Comparison of ENCODE assay signal across 8 cellular contexts in the genomic region with DNA sequence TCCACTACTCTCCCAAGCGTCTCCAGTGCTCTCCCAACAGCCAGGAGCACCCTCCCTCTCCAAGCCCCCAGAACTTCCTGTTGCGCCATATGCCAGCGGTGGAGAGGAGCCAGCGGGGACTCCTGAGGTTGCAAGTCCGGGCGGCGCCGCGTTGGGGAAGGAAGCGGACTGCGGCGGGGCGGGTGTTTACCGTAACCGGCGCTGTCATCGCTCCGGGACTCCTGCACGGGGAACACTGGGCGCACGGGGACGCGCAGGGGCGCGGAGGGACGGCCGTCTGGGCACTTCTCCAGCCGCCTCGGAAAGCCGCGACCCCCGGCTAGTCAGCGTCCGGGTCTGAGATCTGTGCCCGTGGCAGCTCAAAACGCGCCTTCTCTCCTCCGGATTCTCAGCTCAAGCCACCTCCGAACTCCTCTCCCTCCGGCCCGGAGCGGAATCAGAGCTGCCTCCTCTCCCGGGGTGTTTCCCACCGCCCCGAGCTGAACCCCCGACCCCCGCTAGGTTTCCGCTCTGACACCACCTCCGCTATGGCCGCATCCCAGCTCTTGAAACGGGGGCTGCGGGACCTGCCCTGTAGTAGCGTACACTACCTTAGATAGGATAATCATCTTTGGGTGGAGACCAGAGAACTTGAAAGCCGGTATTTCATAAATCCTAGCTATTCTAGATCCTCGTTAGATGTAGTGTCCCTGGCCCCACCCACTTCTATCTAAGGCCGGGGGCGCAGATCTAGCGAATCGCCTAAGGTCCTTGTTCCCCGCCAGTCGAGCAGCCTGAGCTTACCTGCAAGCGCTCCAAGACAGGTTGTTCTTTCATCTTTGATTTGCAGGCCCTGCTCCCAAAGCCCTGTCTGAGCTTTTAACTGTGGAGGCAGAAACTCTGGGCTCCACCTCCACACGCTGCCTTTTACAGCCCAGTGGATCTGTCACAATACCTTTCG. TPM values are rescaled to one million over a fixed set of nuclear protein-coding genes. Genes with fewer than 3 reads are reported as not detected.
A peak's percentile ranks its signal among the peaks of the same experiment; 100 is the strongest.
DNase-seq lines count a peak whose midpoint lies in the region; ATAC-seq and TF ChIP-seq lines count a peak whose summit lies in the region.

Gene TRPM6 (minus strand): TSS at position 881 of the 940 bp plus-strand sequence. CDS start 65 bp downstream, at position 816.

- H3K4me1 ChIP-seq in naive thymus-derived CD4-positive, alpha-beta T cell (ENCODE audit: control insufficient read depth in 2 of 2, insufficient read depth in 2 of 2, low read length in 2 of 2), result peaks cover 4 to 7% of the 10 kb centered on the region in 2 donors
- no peaks in the 10 kb centered on the region for H3K4me1 ChIP-seq in testis

- CTCF ChIA-PET in CD4-positive, alpha-beta T cell (lab: Charles Lee), result no interaction called here
- CTCF ChIA-PET in naive thymus-derived CD4-positive, alpha-beta T cell (lab: Charles Lee), result interaction anchor here (0.6 to 1.0 kb wide), 2 partner anchors 68 to 117 kb away, joined by 3 read pairs; no protein-coding TSS in a partner anchor

- no peak for ATAC-seq in CD4-positive, alpha-beta T cell (ENCODE audit: poor library complexity)
- ATAC-seq in HG02798 (IDR thresholded peaks at IDR 0.05; ENCODE audit: poor library complexity, unreplicated experiment) (peak; percentile 42), GM18505 (IDR thresholded peaks at IDR 0.05; ENCODE audit: unreplicated experiment) (no peak)
- peak; percentile 88 for ATAC-seq in naive thymus-derived CD4-positive, alpha-beta T cell

- H3K36me3 Mint-ChIP-seq in CD4-positive, alpha-beta T cell (ENCODE audit: low read depth), result no peaks in the 10 kb centered on the region
- H3K36me3 Mint-ChIP-seq in naive thymus-derived CD4-positive, alpha-beta T cell, result peaks cover 0 to 8% (median 2%) of the 10 kb centered on the region in 5 donors

- DNase-seq in CD4-positive, alpha-beta T cell, result peak in 8 of 10 experiments; percentile 2 to 41 (median 5)
- DNase-seq in NCI-H69 (lab: John Stamatoyannopoulos, UW), result peak; percentile 92
- DNase-seq in activated T-cell treated with anti-CD3 and anti-CD28 coated beads, Interleukin-2, amount 50 U/mL, for 48 hours, result peak; percentile 52 to 59
- peak; percentile 81 for DNase-seq in fibroblast of pulmonary artery (ENCODE audit: low read depth)
- DNase-seq in naive thymus-derived CD4-positive, alpha-beta T cell, result peak in 6 of 9 donors; percentile 8 to 48 (median 22)
- peak; percentile 71 for DNase-seq in testis

- H3K4me3 ChIP-seq in fibroblast of pulmonary artery (replicated peaks; ENCODE audit: low read depth, low read length), result peak within 1 kb of the TSS; percentile 66
- H3K4me3 ChIP-seq in naive thymus-derived CD4-positive, alpha-beta T cell (ENCODE audit: low read length), result peak within 1 kb of the TSS; percentile 38
- H3K4me3 ChIP-seq in testis, result peak within 1 kb of the TSS; percentile 44 to 53

- POLR2A ChIA-PET in CD4-positive, alpha-beta T cell (lab: Charles Lee), result no interaction called here
- POLR2A ChIA-PET in naive thymus-derived CD4-positive, alpha-beta T cell (lab: Charles Lee), result no interaction called here

- peaks cover 4% of the 10 kb centered on the region for H3K9me3 Mint-ChIP-seq in CD4-positive, alpha-beta T cell
- H3K9me3 Mint-ChIP-seq in naive thymus-derived CD4-positive, alpha-beta T cell, result peaks cover 0 to 15% (median 6%) of the 10 kb centered on the region in 11 donors

- peaks cover 19% of the 10 kb centered on the region for H3K4me1 Mint-ChIP-seq in CD4-positive, alpha-beta T cell (ENCODE audit: low read depth)
- H3K4me1 Mint-ChIP-seq in naive thymus-derived CD4-positive, alpha-beta T cell, result peaks cover 11 to 20% (median 18%) of the 10 kb centered on the region in 7 donors

- H3K9me3 ChIP-seq in CD4-positive, alpha-beta T cell (ENCODE audit: control insufficient read depth, low read length), result no peaks in the 10 kb centered on the region
- peaks cover 0 to 3% (median 0%) of the 10 kb centered on the region in 3 experiments for H3K9me3 ChIP-seq in naive thymus-derived CD4-positive, alpha-beta T cell (ENCODE audit: control insufficient read depth in 2 of 3, low read length in 3 of 3)
- no peaks in the 10 kb centered on the region for H3K9me3 ChIP-seq in testis

- TF ChIP-seq CTCF in CD4-positive, alpha-beta T cell (IDR thresholded peaks at IDR 0.05), result no peak
- no peak for TF ChIP-seq CTCF in fibroblast of pulmonary artery (IDR thresholded peaks at IDR 0.05; ENCODE audit: low read length, missing control alignments)
- TF ChIP-seq CTCF in testis (IDR thresholded peaks at IDR 0.05), result no peak

- H3K36me3 ChIP-seq in naive thymus-derived CD4-positive, alpha-beta T cell (ENCODE audit: control insufficient read depth in 2 of 3, insufficient read depth in 3 of 3, low read length in 3 of 3), result no peaks in the 10 kb centered on the region
- H3K36me3 ChIP-seq in testis (ENCODE audit: low read depth, missing control alignments), result no peaks in the 10 kb centered on the region

- H3K27me3 Mint-ChIP-seq in CD4-positive, alpha-beta T cell, result peaks cover 74% of the 10 kb centered on the region
- H3K27me3 Mint-ChIP-seq in naive thymus-derived CD4-positive, alpha-beta T cell, result peaks cover 50 to 68% (median 57%) of the 10 kb centered on the region in 5 donors

- TF ChIP-seq POLR2A in testis (IDR thresholded peaks at IDR 0.05) (no peak), GM18505 (IDR thresholded peaks at IDR 0.05; ENCODE audit: borderline replicate concordance, extremely low read depth, insufficient read depth, insufficient read length) (no peak)

- no peak within 1 kb of the TSS for H3K27ac ChIP-seq in CD4-positive, alpha-beta T cell (ENCODE audit: low read depth, low read length)
- no peak within 1 kb of the TSS for H3K27ac ChIP-seq in naive thymus-derived CD4-positive, alpha-beta T cell (ENCODE audit: low read depth, low read length)
- H3K27ac ChIP-seq in testis, result peak within 1 kb of the TSS in 1 of 2 donors; percentile 47

- peak within 1 kb of the TSS; percentile 86 for H3K4me3 Mint-ChIP-seq in CD4-positive, alpha-beta T cell
- H3K4me3 Mint-ChIP-seq in naive thymus-derived CD4-positive, alpha-beta T cell, result peak within 1 kb of the TSS; percentile 75 to 92 (median 88)

- no peak within 1 kb of the TSS for H3K27ac Mint-ChIP-seq in CD4-positive, alpha-beta T cell
- peak within 1 kb of the TSS in 1 of 9 donors; percentile 52 for H3K27ac Mint-ChIP-seq in naive thymus-derived CD4-positive, alpha-beta T cell

- intact Hi-C loops in CD4-positive, alpha-beta T cell (cut with DNase I, micrococcal nuclease), result no loop called here
- intact Hi-C loops in naive thymus-derived CD4-positive, alpha-beta T cell (cut with micrococcal nuclease), result loop anchor here in 1 of 2 donors (5.0 kb wide), 1 partner anchor 65 kb away; the partner anchor contains the start of gene C9orf40
- intact Hi-C loops in testis (cut with DNase I; ENCODE audit: low total_unique reads), result no loop called here

- H3K27me3 ChIP-seq in CD4-positive, alpha-beta T cell (ENCODE audit: control insufficient read depth, insufficient read depth, low read length), result peaks cover 30% of the 10 kb centered on the region
- peaks cover 7 to 18% of the 10 kb centered on the region in 2 donors for H3K27me3 ChIP-seq in naive thymus-derived CD4-positive, alpha-beta T cell (ENCODE audit: control insufficient read depth in 2 of 2, insufficient read depth in 2 of 2, low read length in 2 of 2)
- no peaks in the 10 kb centered on the region for H3K27me3 ChIP-seq in testis

- WGBS in testis, 2 donors, result 4 to 6% methylated on average over 33 to 64 of the region's 64 CpGs

RNA-seq across cellular contexts. Expression of gene TRPM6, which starts in this region (rescaled TPM):
- not detected for total RNA-seq in CD4-positive, alpha-beta T cell
- total RNA-seq in naive thymus-derived CD4-positive, alpha-beta T cell, result 1 to 10 TPM in 1 of 5 experiments, under 1 TPM in 1, not detected in 3; 0.85 to 3.6 TPM
- polyA plus RNA-seq in naive thymus-derived CD4-positive, alpha-beta T cell, result not detected
- total RNA-seq in testis, result 1 to 10 TPM; 4.2 to 6.7 TPM
- polyA plus RNA-seq in testis (ENCODE audit: insufficient read depth, low read depth, low replicate concordance), result 2.8 TPM

Comparison
In these comparisons a context has a peak if more than half of its experiments do, and no peak if none do; other contexts are left out.
1. Peak in DNase-seq in CD4-positive, alpha-beta T cell; RNA of the gene not detected or under 1 TPM.
2. ATAC-seq: peak in HG02798 (single experiment) and naive thymus-derived CD4-positive, alpha-beta T cell (single experiment); none in CD4-positive, alpha-beta T cell (single experiment) and GM18505 (single experiment).
3. DNase-seq: peak in every context shown above with its lines; median percentile 92 in NCI-H69; 81 in fibroblast of pulmonary artery; 71 in testis; 56 in activated T-cell treated with anti-CD3 and anti-CD28 coated beads, Interleukin-2, amount 50 U/mL, for 48 hours; 22 in naive thymus-derived CD4-positive, alpha-beta T cell; 5 in CD4-positive, alpha-beta T cell.
4. Peak in every context shown above with its lines, with median percentiles within 50 percentile points of each other: H3K4me3 ChIP-seq.